19 cellular contexts compared by ENCODE assay signal in the genomic region with DNA sequence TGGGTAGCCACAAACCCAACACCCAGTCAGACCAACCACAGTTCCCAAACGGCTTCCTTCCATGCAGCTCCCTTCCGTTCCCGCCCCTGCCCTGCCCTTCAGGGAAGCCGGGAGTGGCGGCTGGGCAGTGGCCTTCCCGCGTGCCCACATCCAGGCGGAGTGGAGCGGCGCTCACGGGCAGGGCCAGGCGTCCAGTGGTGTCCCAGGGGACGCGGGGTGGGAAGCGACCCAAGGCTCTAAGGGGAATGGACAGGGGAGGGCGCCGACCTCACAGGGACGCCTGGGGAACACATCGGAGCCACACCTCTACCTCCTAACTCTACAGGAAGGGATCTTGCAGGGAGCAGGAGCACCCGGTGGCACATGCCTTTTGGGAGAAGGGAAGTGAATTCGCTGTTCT.
DNase-seq lines count a peak whose midpoint lies in the region; ATAC-seq, FAIRE-seq and TF ChIP-seq lines count a peak whose summit lies in the region.
"Had no signal": no experiment of that assay in that cellular context is flagged by ENCODE, and none has a peak within 500 bp of the region (broad histone marks: within the 10 kb centered on the region; RNA-seq: fewer than 3 reads in every experiment).

No MANE protein-coding gene starts in this region.

- H3K27ac Mint-ChIP-seq in activated T-helper 17 cell treated with anti-CD3 and anti-CD28 coated beads, Interleukin-2, amount 50 U/mL, for 72 hours: no peak overlapping the region
- H3K27ac Mint-ChIP-seq in activated CD4-positive, alpha-beta T cell treated with anti-CD3 and anti-CD28 coated beads, Interleukin-2, amount 10 ng/mL, durations not matched to agents 7 days and 5 days: no peak overlapping the region
- H3K27ac Mint-ChIP-seq: naive thymus-derived CD8-positive, alpha-beta T cell had no signal

- no peak for ATAC-seq in PC-3
- ATAC-seq in activated T-helper 17 cell treated with anti-CD3 and anti-CD28 coated beads, Interleukin-2, amount 50 U/mL, for 72 hours (replicated peaks): no peak
- ATAC-seq: naive thymus-derived CD8-positive, alpha-beta T cell had no signal

- peak overlapping the region in 8 of 11 experiments; percentile 24 to 63 (median 30); a peak in 13 of 22 replicates for H3K4me2 ChIP-seq in BLaER1 treated with 17β-estradiol and CSF1 and Interleukin-3, amounts not matched to agents 10 nM and 100 nM
- H3K4me2 ChIP-seq in keratinocyte (ENCODE audit: control insufficient read depth, extremely low read depth, insufficient read depth, low read depth, low read length) (peak overlapping the region; percentile 43), skeletal muscle satellite cell (ENCODE audit: low read length) (peak overlapping the region; percentile 33), PC-3 (ENCODE audit: low read length) (no peak overlapping the region)

- CTCF ChIA-PET in PC-3 (lab: Charles Lee): no interaction called here
- CTCF ChIA-PET in activated CD4-positive, alpha-beta T cell treated with anti-CD3 and anti-CD28 coated beads, Interleukin-2, amount 10 ng/mL, durations not matched to agents 7 days and 5 days (lab: Charles Lee): no interaction called here

- H3K9me3 Mint-ChIP-seq in activated T-helper 17 cell treated with anti-CD3 and anti-CD28 coated beads, Interleukin-2, amount 50 U/mL, for 72 hours: no peaks in the 10 kb centered on the region
- H3K9me3 Mint-ChIP-seq in activated CD4-positive, alpha-beta T cell treated with anti-CD3 and anti-CD28 coated beads, Interleukin-2, amount 10 ng/mL, durations not matched to agents 7 days and 5 days: no peaks in the 10 kb centered on the region

- H3K27me3 Mint-ChIP-seq in activated T-helper 17 cell treated with anti-CD3 and anti-CD28 coated beads, Interleukin-2, amount 50 U/mL, for 72 hours: peaks cover 41% of the 10 kb centered on the region
- H3K27me3 Mint-ChIP-seq in activated CD4-positive, alpha-beta T cell treated with anti-CD3 and anti-CD28 coated beads, Interleukin-2, amount 10 ng/mL, durations not matched to agents 7 days and 5 days: peaks cover 38% of the 10 kb centered on the region

- no peak for FAIRE-seq in keratinocyte (lab: Jason Lieb, UNC)

- H3K9me2 ChIP-seq in PC-3 (replicated peaks; ENCODE audit: low read length): no peaks in the 10 kb centered on the region

- POLR2A ChIA-PET in PC-3 (lab: Charles Lee; ENCODE audit: unreplicated experiment): interaction anchor here (0.6 kb wide), 1 partner anchor 25 kb away, joined by 4 read pairs; no protein-coding TSS in a partner anchor
- POLR2A ChIA-PET in activated CD4-positive, alpha-beta T cell treated with anti-CD3 and anti-CD28 coated beads, Interleukin-2, amount 10 ng/mL, durations not matched to agents 7 days and 5 days (lab: Charles Lee): no interaction called here

- H3K9ac ChIP-seq in BLaER1 treated with 17β-estradiol and CSF1 and Interleukin-3, amounts not matched to agents 10 nM and 100 nM: no peak overlapping the region
- H3K9ac ChIP-seq in keratinocyte (ENCODE audit: control insufficient read depth, extremely low read depth, insufficient read depth, low read length) (no peak overlapping the region), skeletal muscle satellite cell (ENCODE audit: low read depth, low read length) (no peak overlapping the region), PC-3 (ENCODE audit: low read length) (no peak overlapping the region)

- peaks cover 0 to 26% (median 15%) of the 10 kb centered on the region in 10 experiments; a peak in 13 of 20 replicates for H3K4me1 ChIP-seq in BLaER1 treated with 17β-estradiol and CSF1 and Interleukin-3, amounts not matched to agents 10 nM and 100 nM
- H3K4me1 ChIP-seq in keratinocyte (ENCODE audit: control insufficient read depth, extremely low read depth, insufficient read depth, low read length): no peaks in the 10 kb centered on the region
- no peaks in the 10 kb centered on the region for H3K4me1 ChIP-seq in skeletal muscle satellite cell (ENCODE audit: control insufficient read depth, insufficient read depth, low read length)
- no peaks in the 10 kb centered on the region for H3K4me1 ChIP-seq in PC-3 (ENCODE audit: insufficient read depth, low read length)

- BruUV-seq in PC-3 (replicated peaks; lab: Mats Ljungman, UMichigan): no TSS peak

- H3K79me2 ChIP-seq in keratinocyte (ENCODE audit: control insufficient read depth, insufficient read depth, low read length): no peaks in the 10 kb centered on the region
- H3K79me2 ChIP-seq in PC-3 (ENCODE audit: low read length): no peaks in the 10 kb centered on the region

- no peaks in the 10 kb centered on the region for H3K36me3 ChIP-seq in BLaER1 treated with 17β-estradiol and CSF1 and Interleukin-3, amounts not matched to agents 10 nM and 100 nM
- H3K36me3 ChIP-seq in keratinocyte (ENCODE audit: control insufficient read depth in 2 of 2, extremely low read depth in 1 of 2, insufficient read depth in 2 of 2, low read length in 2 of 2) (no peaks in the 10 kb centered on the region), skeletal muscle satellite cell (ENCODE audit: insufficient read depth, low read length) (no peaks in the 10 kb centered on the region), PC-3 (ENCODE audit: low read depth, low read length) (no peaks in the 10 kb centered on the region)

- H3K9me3 ChIP-seq in BLaER1 treated with 17β-estradiol and CSF1 and Interleukin-3, amounts not matched to agents 10 nM and 100 nM (replicated peaks in 1 of 11): no peaks in the 10 kb centered on the region
- H3K9me3 ChIP-seq in keratinocyte (ENCODE audit: control insufficient read depth, low read depth, low read length) (no peaks in the 10 kb centered on the region), skeletal muscle satellite cell (replicated peaks; ENCODE audit: low read length) (no peaks in the 10 kb centered on the region), PC-3 (ENCODE audit: low read length) (no peaks in the 10 kb centered on the region)

- H3K27me3 ChIP-seq in BLaER1 treated with 17β-estradiol and CSF1 and Interleukin-3, amounts not matched to agents 10 nM and 100 nM: peaks cover 0 to 49% (median 0%) of the 10 kb centered on the region in 11 experiments; a peak in 6 of 22 replicates
- peaks cover 32% of the 10 kb centered on the region for H3K27me3 ChIP-seq in keratinocyte (ENCODE audit: control insufficient read depth, extremely low read depth, insufficient read depth, low read length)
- no peaks in the 10 kb centered on the region for H3K27me3 ChIP-seq in skeletal muscle satellite cell (ENCODE audit: control insufficient read depth, insufficient read depth, low read length)
- peaks cover 59% of the 10 kb centered on the region for H3K27me3 ChIP-seq in PC-3 (ENCODE audit: low read length)

- H3F3A ChIP-seq in PC-3 (ENCODE audit: low read length, unreplicated experiment): no peaks in the 10 kb centered on the region

- H3K27ac ChIP-seq in BLaER1 treated with 17β-estradiol and CSF1 and Interleukin-3, amounts not matched to agents 10 nM and 100 nM: no peak overlapping the region
- H3K27ac ChIP-seq in coronary artery (no peak overlapping the region), keratinocyte (ENCODE audit: control insufficient read depth, insufficient read depth, low read length) (no peak overlapping the region), PC-3 (ENCODE audit: low read length) (no peak overlapping the region)
- H3K27ac ChIP-seq: HL-60 had no signal

- H3K4me1 Mint-ChIP-seq in activated T-helper 17 cell treated with anti-CD3 and anti-CD28 coated beads, Interleukin-2, amount 50 U/mL, for 72 hours: peaks cover 4% of the 10 kb centered on the region
- H3K4me1 Mint-ChIP-seq in activated CD4-positive, alpha-beta T cell treated with anti-CD3 and anti-CD28 coated beads, Interleukin-2, amount 10 ng/mL, durations not matched to agents 7 days and 5 days: no peaks in the 10 kb centered on the region
- H3K4me1 Mint-ChIP-seq: naive thymus-derived CD8-positive, alpha-beta T cell had no signal

- H3K4me3 ChIP-seq in BLaER1 treated with 17β-estradiol and CSF1 and Interleukin-3, amounts not matched to agents 10 nM and 100 nM: no peak overlapping the region
- H3K4me3 ChIP-seq in coronary artery (peak overlapping the region; percentile 61), keratinocyte (ENCODE audit: control insufficient read depth in 2 of 3, extremely low read depth in 1 of 3, insufficient read depth in 2 of 3, low read depth in 1 of 3, low read length in 3 of 3) (no peak overlapping the region), skeletal muscle satellite cell (ENCODE audit: low read length) (no peak overlapping the region), PC-3 (ENCODE audit: low read length) (no peak overlapping the region)

- H3K9me1 ChIP-seq in keratinocyte (ENCODE audit: control insufficient read depth, extremely low read depth, insufficient read depth, low read length): no peaks in the 10 kb centered on the region

- DNase-seq in coronary artery (ENCODE audit: low spot score) (no peak), keratinocyte (ENCODE audit: low read depth, low spot score) (no peak), PC-3 (no peak), NCI-H2107 treated with DMSO at 0.1 percent for 48 hours (lab: John Stamatoyannopoulos, UW; ENCODE audit: unreplicated experiment) (no peak)
- no peak for DNase-seq in activated CD4-positive, alpha-beta T cell treated with anti-CD3 and anti-CD28 coated beads, Interleukin-2, amount 10 ng/mL, durations not matched to agents 7 days and 5 days
- DNase-seq: activated CD8-positive, alpha-beta memory T cell treated with anti-CD3 and anti-CD28 coated beads, Interleukin-2, amount 50 U/mL, for 4 hours; activated naive CD4-positive, alpha-beta T cell treated with anti-CD3 and anti-CD28 coated beads, Interleukin-2, amount 50 U/mL, for 16 hours; caudate nucleus; effector memory CD4-positive, alpha-beta T cell; Karpas-422; naive thymus-derived CD8-positive, alpha-beta T cell; NCI-H1436; NCI-H524; stimulated activated CD4-positive, alpha-beta T cell treated with anti-CD3 and anti-CD28 coated beads, Interleukin-4, amount 100 ng/mL, for 4 hours; SW 1271 had no signal

- H2AFZ ChIP-seq in keratinocyte (ENCODE audit: control insufficient read depth, low read length): peak overlapping the region; percentile 22
- H2AFZ ChIP-seq in PC-3 (ENCODE audit: low read length): no peak overlapping the region

- H3K4me3 Mint-ChIP-seq in activated T-helper 17 cell treated with anti-CD3 and anti-CD28 coated beads, Interleukin-2, amount 50 U/mL, for 72 hours: no peak overlapping the region
- no peak overlapping the region for H3K4me3 Mint-ChIP-seq in activated CD4-positive, alpha-beta T cell treated with anti-CD3 and anti-CD28 coated beads, Interleukin-2, amount 10 ng/mL, durations not matched to agents 7 days and 5 days
- H3K4me3 Mint-ChIP-seq: naive thymus-derived CD8-positive, alpha-beta T cell had no signal

- H4K20me1 ChIP-seq in BLaER1 treated with 17β-estradiol and CSF1 and Interleukin-3, amounts not matched to agents 10 nM and 100 nM: no peaks in the 10 kb centered on the region
- H4K20me1 ChIP-seq in keratinocyte (ENCODE audit: control insufficient read depth, extremely low read depth, insufficient read depth, low read length): no peaks in the 10 kb centered on the region
- no peaks in the 10 kb centered on the region; the same call in 1 of the 2 replicates for H4K20me1 ChIP-seq in PC-3 (ENCODE audit: low read length)

- dilution Hi-C loops in keratinocyte (cut with MboI; ENCODE audit: extremely low pct_ligation_motif_present, low sequenced_read_pairs): no loop called here

- TF ChIP-seq CTCF in coronary artery (IDR thresholded peaks at IDR 0.05): no peak
- TF ChIP-seq CTCF in keratinocyte (optimal IDR thresholded peaks at IDR 0.05 in 1 of 3, IDR thresholded peaks at IDR 0.05 in 1 of 3, conservative IDR thresholded peaks at IDR 0.05 in 1 of 3; ENCODE audit: extremely low read depth in 1 of 3, insufficient read depth in 2 of 3, low read length in 3 of 3): no peak
- TF ChIP-seq CTCF in PC-3 (conservative IDR thresholded peaks at IDR 0.05; ENCODE audit: low read depth, low read length): no peak

- intact Hi-C loops in PC-3 (cut with micrococcal nuclease): no loop called here

- no peaks in the 10 kb centered on the region for H3K36me3 Mint-ChIP-seq in activated T-helper 17 cell treated with anti-CD3 and anti-CD28 coated beads, Interleukin-2, amount 50 U/mL, for 72 hours (ENCODE audit: low read depth)
- no peaks in the 10 kb centered on the region for H3K36me3 Mint-ChIP-seq in activated CD4-positive, alpha-beta T cell treated with anti-CD3 and anti-CD28 coated beads, Interleukin-2, amount 10 ng/mL, durations not matched to agents 7 days and 5 days (ENCODE audit: low read depth)
- H3K36me3 Mint-ChIP-seq: naive thymus-derived CD8-positive, alpha-beta T cell had no signal
